ENCODE assay signal across 25 cellular contexts in genomic region chr2:15919716-15920444, GRCh38. TPM values are rescaled to one million over a fixed set of nuclear protein-coding genes. Genes with fewer than 3 reads are reported as not detected.
DNase-seq lines count a peak whose midpoint lies in the region; ATAC-seq, FAIRE-seq and TF ChIP-seq lines count a peak whose summit lies in the region.
"Had no signal": no experiment of that assay in that cellular context is flagged by ENCODE, and none has a peak within 500 bp of the region (broad histone marks: within the 10 kb centered on the region; RNA-seq: fewer than 3 reads in every experiment).

No MANE protein-coding gene starts in this region.

- no peaks in the 10 kb centered on the region for H3K79me1 ChIP-seq in H1 (ENCODE audit: low read depth, low read length)

- H3K9me3 ChIP-seq in BE2C = no peaks in the 10 kb centered on the region; the same call in 1 of the 2 replicates
- no peaks in the 10 kb centered on the region for H3K9me3 ChIP-seq in H1 (ENCODE audit: insufficient read depth in 2 of 2, low read depth in 1 of 2, low read length in 1 of 2)
- H3K9me3 ChIP-seq in transverse colon = no peaks in the 10 kb centered on the region
- H3K9me3 ChIP-seq: ascending aorta, HAP-1, heart left ventricle, lower lobe of right lung, right atrium auricular region, tibial artery had no signal

- no peak overlapping the region for H3K14ac ChIP-seq in H1 (ENCODE audit: insufficient read length)

- no peak overlapping the region for H3K4me2 ChIP-seq in H1 (ENCODE audit: insufficient read depth in 1 of 2, low read depth in 2 of 2, low read length in 2 of 2)

- H3K27ac ChIP-seq in H1 (ENCODE audit: low read depth, low read length) (no peak overlapping the region), transverse colon (no peak overlapping the region)
- H3K27ac ChIP-seq: ascending aorta, heart left ventricle, lower lobe of right lung, right atrium auricular region, tibial artery had no signal

- no peak overlapping the region for H3K4me3 Mint-ChIP-seq in endothelial cell (ENCODE audit: unreplicated experiment)
- H3K4me3 Mint-ChIP-seq: activated naive CD4-positive, alpha-beta T cell treated with anti-CD3 and anti-CD28 coated beads, Interleukin-2, amount 50 U/mL, for 24 hours; immature natural killer cell had no signal

- DNase-seq in BE2C = peak; percentile 25
- DNase-seq in DMS53 treated with DMSO at 0.1 percent for 48 hours (lab: John Stamatoyannopoulos, UW; ENCODE audit: unreplicated experiment) = peak; percentile 73
- peak; percentile 44 for DNase-seq in NCI-H510A treated with DMSO at 0.1 percent for 48 hours (lab: John Stamatoyannopoulos, UW)
- DNase-seq in H1 (ENCODE audit: low read depth in 1 of 2, low spot score in 2 of 2) = no peak
- DNase-seq in putamen (ENCODE audit: low spot score) = no peak
- no peak for DNase-seq in endothelial cell (ENCODE audit: low spot score)
- DNase-seq in stimulated activated naive CD8-positive, alpha-beta T cell treated with anti-CD3 and anti-CD28 coated beads, Interleukin-15, Interleukin-2, amounts not matched to agents 100 U/mL and 50 U/mL, for 24 hours = no peak
- no peak for DNase-seq in transverse colon
- DNase-seq: activated CD8-positive, alpha-beta memory T cell treated with anti-CD3 and anti-CD28 coated beads for 24 hours; activated T-cell treated with anti-CD3 and anti-CD28 coated beads, Interleukin-2, amount 50 U/mL, for 48 hours; effector memory CD4-positive, alpha-beta T cell; heart left ventricle; immature natural killer cell; lower lobe of right lung; NCI-H1436; NCI-H774; T-helper 9 cell; tibial artery had no signal

- no peak overlapping the region for H3K23ac ChIP-seq in H1 (ENCODE audit: insufficient read length)

- no peak overlapping the region for H4K91ac ChIP-seq in H1 (replicated peaks; ENCODE audit: insufficient read length, low read length)

- no peak for FAIRE-seq in H1 (lab: Jason Lieb, UNC)
- FAIRE-seq: GM12891, HTR-8/SVneo had no signal

- H2BK12ac ChIP-seq in H1 (ENCODE audit: low read depth, low read length) = no peak overlapping the region

- no peak for TF ChIP-seq RAD21 in H1 (IDR thresholded peaks at IDR 0.05 in 1 of 2, conservative IDR thresholded peaks at IDR 0.05 in 1 of 2; ENCODE audit: low read depth in 2 of 2, low read length in 2 of 2)

- no peaks in the 10 kb centered on the region for H3K27me3 ChIP-seq in BE2C
- no peaks in the 10 kb centered on the region for H3K27me3 ChIP-seq in H1 (replicated peaks in 1 of 4; ENCODE audit: control insufficient read depth in 3 of 4, extremely low read depth in 1 of 4, insufficient read depth in 3 of 4, low read length in 3 of 4)
- no peaks in the 10 kb centered on the region for H3K27me3 ChIP-seq in transverse colon
- H3K27me3 ChIP-seq: ascending aorta, right atrium auricular region had no signal

- CTCF ChIA-PET in H1 (lab: Charles Lee; ENCODE audit: partially characterized antibody) = interaction anchor here (0.6 to 0.9 kb wide), 2 partner anchors 10 to 196 kb away, joined by 3 read pairs; no protein-coding TSS in a partner anchor

- no peak overlapping the region for H4K8ac ChIP-seq in H1 (ENCODE audit: extremely low read depth, insufficient read depth, low read length)

- H4K20me1 ChIP-seq in H1 (replicated peaks in 1 of 2; ENCODE audit: control insufficient read depth in 1 of 2, insufficient read depth in 2 of 2, low read length in 2 of 2) = no peaks in the 10 kb centered on the region

- in situ Hi-C loops in transverse colon (cut with MboI; ENCODE audit: low pct_ligation_motif_present in 1 of 4, low pct_unique_long_range_greater_than_20kb in 1 of 4, low sequenced_read_pairs in 3 of 4) = no loop called here

- H3K4me1 ChIP-seq in BE2C (peaks cover 3% of the 10 kb centered on the region; the same call in 1 of the 2 replicates), H1 (replicated peaks in 1 of 4; ENCODE audit: control insufficient read depth in 3 of 4, insufficient read depth in 4 of 4, low read length in 3 of 4) (no peaks in the 10 kb centered on the region), transverse colon (peaks cover 0 to 2% (median under 1%) of the 10 kb centered on the region in 4 donors)
- H3K4me1 ChIP-seq: ascending aorta, HAP-1, tibial artery had no signal

- TF ChIP-seq EP300 in H1 (IDR thresholded peaks at IDR 0.05; ENCODE audit: borderline replicate concordance in 1 of 2, low read depth in 2 of 2, low read length in 2 of 2) (no peak), transverse colon (IDR thresholded peaks at IDR 0.05; ENCODE audit: low read depth) (no peak)

- H2BK20ac ChIP-seq in H1 (ENCODE audit: low read length) = no peak overlapping the region

- no peak overlapping the region for H3K27ac Mint-ChIP-seq in endothelial cell (ENCODE audit: unreplicated experiment)
- H3K27ac Mint-ChIP-seq: activated naive CD4-positive, alpha-beta T cell treated with anti-CD3 and anti-CD28 coated beads, Interleukin-2, amount 50 U/mL, for 24 hours; immature natural killer cell had no signal

- H3K9ac ChIP-seq in H1 (replicated peaks in 1 of 4; ENCODE audit: extremely low read depth in 1 of 4, low read depth in 3 of 4, low read length in 3 of 4) = no peak overlapping the region

- no peak overlapping the region for H3K4ac ChIP-seq in H1 (replicated peaks; ENCODE audit: insufficient read length, low read depth, low read length)

- H3K4me3 ChIP-seq in BE2C (ENCODE audit: low read depth, low read length) (no peak overlapping the region), H1 (ENCODE audit: extremely low read depth in 1 of 4, insufficient read depth in 2 of 4, low read depth in 3 of 4, low read length in 4 of 4) (no peak overlapping the region), transverse colon (no peak overlapping the region)
- H3K4me3 ChIP-seq: ascending aorta, HAP-1, heart left ventricle, lower lobe of right lung, right atrium auricular region, tibial artery had no signal

- no peak overlapping the region for H2AK5ac ChIP-seq in H1 (ENCODE audit: low read depth, low read length)

- POLR2A ChIA-PET in H1 (lab: Charles Lee; ENCODE audit: partially characterized antibody) = no interaction called here

- no peak overlapping the region for H3K18ac ChIP-seq in H1 (ENCODE audit: extremely low read depth, low read length)

- no peak overlapping the region for H2BK120ac ChIP-seq in H1 (replicated peaks; ENCODE audit: low read depth, low read length)

- no peak overlapping the region for H4K5ac ChIP-seq in H1 (ENCODE audit: insufficient read length, low read depth, low read length)

- H3K4me1 Mint-ChIP-seq in endothelial cell (ENCODE audit: unreplicated experiment) = no peaks in the 10 kb centered on the region
- H3K4me1 Mint-ChIP-seq: activated naive CD4-positive, alpha-beta T cell treated with anti-CD3 and anti-CD28 coated beads, Interleukin-2, amount 50 U/mL, for 24 hours; immature natural killer cell had no signal

- no peaks in the 10 kb centered on the region for H3K23me2 ChIP-seq in H1 (ENCODE audit: low read depth, low read length)

- 0 out of 2 replicates have a peak overlapping the region, but pooled peaks have one; percentile 71 for H2AFZ ChIP-seq in H1 (ENCODE audit: low read length)

- intact Hi-C loops in transverse colon (cut with DNase I; ENCODE audit: low total_unique reads) = no loop called here

- TF ChIP-seq POLR2A in H1 (IDR thresholded peaks at IDR 0.05; ENCODE audit: control extremely low read depth in 1 of 2, low read depth in 2 of 2, low read length in 2 of 2) (no peak), transverse colon (IDR thresholded peaks at IDR 0.05) (no peak)

- H3K36me3 ChIP-seq in BE2C = no peaks in the 10 kb centered on the region
- no peaks in the 10 kb centered on the region for H3K36me3 ChIP-seq in H1 (ENCODE audit: control insufficient read depth in 2 of 4, insufficient read depth in 4 of 4, low read length in 3 of 4)
- H3K36me3 ChIP-seq in transverse colon = no peaks in the 10 kb centered on the region
- H3K36me3 ChIP-seq: ascending aorta, HAP-1, heart left ventricle, lower lobe of right lung, right atrium auricular region, tibial artery had no signal

- no peak overlapping the region for H2BK5ac ChIP-seq in H1 (ENCODE audit: low read depth, low read length)

- no peak overlapping the region for H3K56ac ChIP-seq in H1 (replicated peaks; ENCODE audit: insufficient read length, low read depth, low read length)

- 83% methylated on average over 7 of the region's 7 CpGs; no CpG with 5 or more reads in 1 of the 2 experiments for WGBS in H1 (ENCODE audit: extremely low coverage in 1 of 2, insufficient coverage in 1 of 2, insufficient read length in 1 of 2, insufficient replicate concordance in 2 of 2, low coverage in 1 of 2, low lambda C conversion rate in 2 of 2, missing lambda C conversion rate in 1 of 2), 2 experiments
- WGBS in transverse colon (ENCODE audit: low coverage in 1 of 2), 2 donors = 20 to 59% methylated on average over 1 to 7 of the region's 7 CpGs

- no peaks in the 10 kb centered on the region for H3K27me3 Mint-ChIP-seq in endothelial cell (ENCODE audit: unreplicated experiment)

- ATAC-seq in stimulated activated naive CD8-positive, alpha-beta T cell treated with anti-CD3 and anti-CD28 coated beads, Interleukin-15, Interleukin-2, amounts not matched to agents 100 U/mL and 50 U/mL, for 24 hours = no peak
- ATAC-seq: lower lobe of right lung, Panc1 had no signal

- no peaks in the 10 kb centered on the region for H3K36me3 Mint-ChIP-seq in endothelial cell (ENCODE audit: low read depth, unreplicated experiment)
- H3K36me3 Mint-ChIP-seq: activated naive CD4-positive, alpha-beta T cell treated with anti-CD3 and anti-CD28 coated beads, Interleukin-2, amount 50 U/mL, for 24 hours; immature natural killer cell had no signal

- no peaks in the 10 kb centered on the region for H3K79me2 ChIP-seq in H1 (ENCODE audit: control insufficient read depth in 1 of 2, insufficient read depth in 2 of 2, low read length in 2 of 2)

- TF ChIP-seq CTCF in BE2C (IDR thresholded peaks at IDR 0.05; ENCODE audit: low read depth, low read length) (no peak), H1 (IDR thresholded peaks at IDR 0.05; ENCODE audit: control extremely low read depth in 1 of 3, insufficient read depth in 1 of 3, low read depth in 1 of 3, low read length in 3 of 3) (no peak), endothelial cell (IDR thresholded peaks at IDR 0.05; ENCODE audit: unreplicated experiment) (no peak), transverse colon (IDR thresholded peaks at IDR 0.05) (no peak)

- H2BK15ac ChIP-seq in H1 (ENCODE audit: low read length) = no peak overlapping the region

- no peaks in the 10 kb centered on the region for H3K9me3 Mint-ChIP-seq in endothelial cell (ENCODE audit: unreplicated experiment)
- H3K9me3 Mint-ChIP-seq: activated naive CD4-positive, alpha-beta T cell treated with anti-CD3 and anti-CD28 coated beads, Interleukin-2, amount 50 U/mL, for 24 hours; immature natural killer cell had no signal

RNA-seq across cellular contexts. Expression of gene MYCN, which starts 20.5 kb away (rescaled TPM):
- 1,296 TPM for polyA plus RNA-seq in BE2C (2012; ENCODE audit: insufficient read depth, insufficient read length, low read depth)
- total RNA-seq in H1 (2021; fragmentation: NEBNext Ultra II Directional; extraction: Animal tissue kit (Norgen Biotek cat#: 25700)) = 137 and 142 TPM in 2 replicates
- polyA plus RNA-seq in H1 (2011; rRNA removed) = 87.8 and 100 TPM in 2 replicates
- 90.7 TPM for polyA plus RNA-seq in H1 (2011; cell fraction: cytosol; rRNA removed)
- 82.0 TPM for polyA plus RNA-seq in H1 (2011; cell fraction: nucleus; rRNA removed)
- 85.1 to 103 TPM (median 94.3 TPM) in 4 replicates for polyA plus RNA-seq in H1 (2012, experiment 1 of 2)
- 144 TPM for polyA plus RNA-seq in H1 (2012, experiment 2 of 2)
- 90.2 TPM for polyA plus RNA-seq in H1 (2013, experiment 1 of 2)
- polyA plus RNA-seq in H1 (2013, experiment 2 of 2) = 86.8 TPM
- 51.6 and 92.6 TPM in 2 replicates for polyA minus RNA-seq in H1 (2011; rRNA and poly(A)+ RNA removed)
- 57.2 TPM for polyA minus RNA-seq in H1 (2011; cell fraction: cytosol; rRNA and poly(A)+ RNA removed)
- polyA minus RNA-seq in H1 (2011; cell fraction: nucleus; rRNA and poly(A)+ RNA removed) = 35.0 TPM
- total RNA-seq in endothelial cell (ENCODE audit: unreplicated experiment) (8.5 TPM), transverse colon (1 to 10 TPM in 1 of 4 donors, under 1 TPM in 2, not detected in 1; 0.48 to 7.0 (median 0.82) TPM)
- total RNA-seq: ascending aorta had no signal
- polyA plus RNA-seq: immature natural killer cell had no signal

Comparison
In these comparisons a context has a peak if more than half of its experiments do, and no peak if none do; other contexts are left out.
1. DNase-seq: peak in BE2C (single experiment), DMS53 treated with DMSO at 0.1 percent for 48 hours (single experiment) and NCI-H510A treated with DMSO at 0.1 percent for 48 hours (single experiment); none in H1 (0 of 2), putamen (single experiment), endothelial cell (single experiment), stimulated activated naive CD8-positive, alpha-beta T cell treated with anti-CD3 and anti-CD28 coated beads, Interleukin-15, Interleukin-2, amounts not matched to agents 100 U/mL and 50 U/mL, for 24 hours (single experiment) and transverse colon (single experiment).
2. RNA of gene MYCN, which starts 20.5 kb away (total RNA-seq): 137 to 142 TPM in H1; 8.5 TPM in endothelial cell (single experiment) and 0.48 to 7.0 TPM in transverse colon; every median in the first group is over 10 times any median in the second.